Comparison of ENCODE assay signal across 1 cellular context in genomic region chr2:112481050-112481527, GRCh38.
TF ChIP-seq lines count a peak whose summit lies in the region.

No MANE protein-coding gene starts in this region.

TF ChIP-seq in K562, 482 proteins besides CTCF, POLR2A, EP300 and RAD21 (continued from another document and continues in another):
- TF ChIP-seq ZBTB40 (IDR thresholded peaks at IDR 0.05) (peak; percentile 72), ZBTB40 (CRISPR knock-in tag; IDR thresholded peaks at IDR 0.05) (no peak), BHLHE40 (IDR thresholded peaks at IDR 0.05; ENCODE audit: low read length) (peak; percentile 61), TEAD4 (IDR thresholded peaks at IDR 0.05; ENCODE audit: low read length) (peak; percentile 72), TEAD4 (CRISPR knock-in tag; IDR thresholded peaks at IDR 0.05; ENCODE audit: borderline replicate concordance) (no peak), NRF1 (conservative IDR thresholded peaks at IDR 0.05 in 1 of 2, IDR thresholded peaks at IDR 0.05 in 1 of 2) (peak; percentile 74 to 78), ETS1 (conservative IDR thresholded peaks at IDR 0.05; ENCODE audit: control insufficient read depth, low read depth, low read length) (no peak), GTF3C2 (IDR thresholded peaks at IDR 0.05; ENCODE audit: borderline replicate concordance, extremely low read depth, insufficient read length) (no peak), ARID1B (IDR thresholded peaks at IDR 0.05) (peak; percentile 69), XRCC5 (IDR thresholded peaks at IDR 0.05; ENCODE audit: low read depth, low read length) (peak; percentile 48; the same call in 1 of the 2 replicates), U2AF2 (optimal IDR thresholded peaks at IDR 0.05; ENCODE audit: low read depth, low read length) (no peak), BCOR (IDR thresholded peaks at IDR 0.05) (peak; percentile 58), SIN3B (IDR thresholded peaks at IDR 0.05; ENCODE audit: low read depth) (peak; percentile 27; the same call in 1 of the 2 replicates), ZBTB9 (CRISPR knock-in tag; IDR thresholded peaks at IDR 0.05) (0 out of 2 replicates have a peak, but pooled peaks have one; percentile 50), SLC30A9 (CRISPR knock-in tag; IDR thresholded peaks at IDR 0.05) (no peak), TFAM (CRISPR knock-in tag; conservative IDR thresholded peaks at IDR 0.05) (no peak), TFAP4 (CRISPR knock-in tag; IDR thresholded peaks at IDR 0.05; ENCODE audit: borderline replicate concordance) (peak; percentile 88), EP400 (IDR thresholded peaks at IDR 0.05) (peak; percentile 56), ZFP36 (IDR thresholded peaks at IDR 0.05; ENCODE audit: low read depth, low read length, partially characterized antibody) (peak; percentile 32), KAT7 (CRISPR knock-in tag; IDR thresholded peaks at IDR 0.05; ENCODE audit: borderline replicate concordance) (no peak), CC2D1A (IDR thresholded peaks at IDR 0.05) (peak; percentile 60; the same call in 1 of the 2 replicates), NCOR1 (IDR thresholded peaks at IDR 0.05) (peak; percentile 42), GTF2B (IDR thresholded peaks at IDR 0.05; ENCODE audit: extremely low read depth, insufficient read length) (no peak), DMBX1 (CRISPR knock-in tag; IDR thresholded peaks at IDR 0.05; ENCODE audit: borderline replicate concordance) (0 out of 2 replicates have a peak, but pooled peaks have one; percentile 7), STAT5A (IDR thresholded peaks at IDR 0.05; ENCODE audit: borderline replicate concordance, low read length) (peak; percentile 35; the same call in 1 of the 2 replicates), TRIM25 (IDR thresholded peaks at IDR 0.05; ENCODE audit: borderline replicate concordance) (no peak), E2F6 (IDR thresholded peaks at IDR 0.05; ENCODE audit: borderline replicate concordance in 1 of 2, extremely low read depth in 1 of 2, insufficient read depth in 1 of 2, insufficient read length in 1 of 2, low read depth in 1 of 2, low read length in 1 of 2, poor library complexity in 1 of 2, severe bottlenecking in 1 of 2) (peak in 1 of 2 experiments; percentile 83), IFI16 (CRISPR knock-in tag; IDR thresholded peaks at IDR 0.05) (no peak), RBBP5 (IDR thresholded peaks at IDR 0.05; ENCODE audit: borderline replicate concordance, insufficient read depth, low read length, poor library complexity, severe bottlenecking) (no peak), DEAF1 (CRISPR knock-in tag; IDR thresholded peaks at IDR 0.05) (peak; percentile 74), UBTF (IDR thresholded peaks at IDR 0.05; ENCODE audit: borderline replicate concordance in 1 of 2, low read depth in 2 of 2, low read length in 2 of 2) (peak; percentile 74 to 96; a peak in 3 of 4 replicates), ATF7 (IDR thresholded peaks at IDR 0.05) (no peak)
